Comparison of ENCODE assay signal across 23 cellular contexts in the genomic region with DNA sequence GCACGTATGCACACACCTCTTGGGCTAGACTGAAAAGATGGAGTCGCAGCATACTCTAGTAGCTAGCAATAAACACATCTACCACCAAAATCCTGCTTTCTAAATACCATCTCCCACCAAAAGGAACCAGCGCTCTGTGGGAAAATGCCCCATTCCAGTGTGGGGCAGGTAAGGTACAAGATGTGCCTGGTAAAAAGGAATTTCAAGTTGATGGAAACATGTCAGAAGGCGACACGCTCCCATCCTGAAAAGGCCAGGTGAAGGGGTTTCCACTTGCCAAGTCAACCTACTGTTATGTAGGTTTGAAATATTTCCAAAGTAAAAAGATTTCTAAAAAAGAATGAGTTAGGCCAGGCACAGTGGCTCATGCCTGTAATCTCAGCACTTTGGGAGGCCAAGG. TPM values are rescaled to one million over a fixed set of nuclear protein-coding genes. Genes with fewer than 3 reads are reported as not detected.
DNase-seq lines count a peak whose midpoint lies in the region; ATAC-seq, FAIRE-seq and TF ChIP-seq lines count a peak whose summit lies in the region.
"Had no signal": no experiment of that assay in that cellular context is flagged by ENCODE, and none has a peak within 500 bp of the region (broad histone marks: within the 10 kb centered on the region; RNA-seq: fewer than 3 reads in every experiment).

No MANE protein-coding gene starts in this region.

- no peak for TF ChIP-seq POLR2A in K562 (conservative IDR thresholded peaks at IDR 0.05)

- in situ Hi-C loops in K562 (cut with MboI): no loop called here

- WGBS in K562 (ENCODE audit: insufficient coverage, low coverage, missing lambda C conversion rate): 93% methylated on average over 5 of the region's 5 CpGs

- TF ChIP-seq CTCF in K562 (IDR thresholded peaks at IDR 0.05 in 2 of 3, conservative IDR thresholded peaks at IDR 0.05 in 1 of 3; ENCODE audit: insufficient read depth in 2 of 3, low read depth in 1 of 3, low read length in 3 of 3): no peak
- TF ChIP-seq CTCF in neutrophil (IDR thresholded peaks at IDR 0.05): no peak

- POLR2A ChIA-PET in K562 (lab: Yijun Ruan, JAX): interaction anchor here (0.6 to 4.4 kb wide), 4 partner anchors 9 to 847 kb away, joined by 3 to 56 read pairs (median 4); partner anchors contain the start of genes DGCR2 and ESS2

- H3K4me1 ChIP-seq in K562 (replicated peaks in 1 of 2; ENCODE audit: control insufficient read depth in 2 of 2, insufficient read depth in 2 of 2, low read length in 2 of 2) (peaks cover 40 to 45% of the 10 kb centered on the region in 2 experiments), neutrophil (ENCODE audit: control insufficient read depth in 1 of 2, insufficient read depth in 1 of 2, low read depth in 1 of 2, low read length in 1 of 2) (peaks cover 92 to 98% of the 10 kb centered on the region in 2 experiments), Karpas-422 (ENCODE audit: low read length) (peaks cover 59% of the 10 kb centered on the region)

- no TSS peak for BruUV-seq in K562 (replicated peaks; lab: Mats Ljungman, UMichigan)

- intact Hi-C loops in K562 (cut with micrococcal nuclease): loop anchor here (10.0 kb wide), 1 partner anchor 181 kb away; the partner anchor contains the start of gene CLTCL1

- no peaks in the 10 kb centered on the region for H3K9me3 ChIP-seq in K562 (replicated peaks; ENCODE audit: control insufficient read depth, insufficient read depth, low read depth, low read length)
- H3K9me3 ChIP-seq in neutrophil: no peaks in the 10 kb centered on the region
- H3K9me3 ChIP-seq in Karpas-422 (ENCODE audit: low read length): no peaks in the 10 kb centered on the region

- H2AFZ ChIP-seq in K562 (ENCODE audit: low read depth, low read length) (no peak overlapping the region), Karpas-422 (ENCODE audit: low read length) (no peak overlapping the region)

- no peak overlapping the region for H3K4me2 ChIP-seq in K562 (ENCODE audit: insufficient read depth, low read length)
- H3K4me2 ChIP-seq in Karpas-422 (ENCODE audit: low read depth, low read length, poor library complexity, severe bottlenecking): no peak overlapping the region

- H3K9ac ChIP-seq in K562 (ENCODE audit: insufficient read depth in 1 of 2, low read depth in 2 of 2, low read length in 2 of 2): no peak overlapping the region
- H3K9ac ChIP-seq in Karpas-422 (ENCODE audit: low read length): no peak overlapping the region

- H3K79me2 ChIP-seq in K562 (ENCODE audit: control insufficient read depth, insufficient read depth, low read length) (peaks cover 96% of the 10 kb centered on the region), Karpas-422 (ENCODE audit: low read length) (peaks cover 97% of the 10 kb centered on the region)

- CTCF ChIA-PET in K562 (lab: Yijun Ruan, JAX; ENCODE audit: low intra/inter-chr PET ratio): no interaction called here

- no peak for TF ChIP-seq RAD21 in K562 (CRISPR knock-in tag; conservative IDR thresholded peaks at IDR 0.05 in 1 of 2, IDR thresholded peaks at IDR 0.05 in 1 of 2)

- H3K27ac ChIP-seq in K562 (ENCODE audit: extremely low read depth, low read depth, low read length) (no peak overlapping the region), neutrophil (peak overlapping the region; percentile 60), Karpas-422 (ENCODE audit: low read length) (no peak overlapping the region)

- no peaks in the 10 kb centered on the region for H3K9me2 ChIP-seq in Karpas-422 (replicated peaks; ENCODE audit: insufficient read depth, low read length)

- no peak for ATAC-seq in K562

- FAIRE-seq in K562 (lab: Jason Lieb, UNC): no peak
- FAIRE-seq: GM12891, GM18507, H54 had no signal

- H3K36me3 ChIP-seq in K562 (ENCODE audit: control insufficient read depth, insufficient read depth, low read length) (peaks cover 50% of the 10 kb centered on the region; the same call in 2 of the 3 replicates), neutrophil (peaks cover under 1% of the 10 kb centered on the region), Karpas-422 (ENCODE audit: insufficient read depth, low read length) (no peaks in the 10 kb centered on the region)

- H3K4me3 ChIP-seq in K562 (no peak overlapping the region), neutrophil (ENCODE audit: low read depth in 1 of 2, low read length in 1 of 2) (no peak overlapping the region), Karpas-422 (ENCODE audit: low read length) (no peak overlapping the region)

- H3K27me3 ChIP-seq in K562 (ENCODE audit: control insufficient read depth in 2 of 2, insufficient read depth in 2 of 2, low read length in 2 of 2) (no peaks in the 10 kb centered on the region), neutrophil (no peaks in the 10 kb centered on the region), Karpas-422 (ENCODE audit: low read length) (no peaks in the 10 kb centered on the region)

- peaks cover 37% of the 10 kb centered on the region for H3K9me1 ChIP-seq in K562 (ENCODE audit: control insufficient read depth, insufficient read depth, low read length)

- H4K20me1 ChIP-seq in K562 (replicated peaks; ENCODE audit: control insufficient read depth, insufficient read depth, low read length): peaks cover 53% of the 10 kb centered on the region
- peaks cover 46% of the 10 kb centered on the region for H4K20me1 ChIP-seq in Karpas-422 (ENCODE audit: insufficient read depth, low read depth, low read length)

- no peak for DNase-seq in K562 (ENCODE audit: extremely low read depth in 1 of 4, low spot score in 3 of 4)
- peak; percentile 12 for DNase-seq in islet precursor cell
- no peak for DNase-seq in HK-2 (ENCODE audit: unreplicated experiment)
- no peak for DNase-seq in central memory CD4-positive, alpha-beta T cell
- no peak for DNase-seq in Karpas-422
- DNase-seq: C1 segment of cervical spinal cord; Calu3; CD4-positive, alpha-beta memory T cell; COR-L47; DMS53; DMS79 treated with DMSO at 0.1 percent for 48 hours; GF-D8; GOT3; HCEC 1CT had no signal

- TF ChIP-seq EP300 in K562 (IDR thresholded peaks at IDR 0.05; ENCODE audit: low read length): no peak

RNA-seq across cellular contexts. Expression of gene DGCR2, which starts 8.8 kb away (rescaled TPM):
- 104 and 237 TPM in 2 replicates for total RNA-seq in K562 (2011; cell fraction: chromatin; rRNA removed; ENCODE audit: low replicate concordance)
- 233 and 250 TPM in 2 replicates for total RNA-seq in K562 (2011; cell fraction: nucleolus; rRNA removed)
- total RNA-seq in K562 (2011; cell fraction: nucleoplasm; rRNA removed): 163 and 192 TPM in 2 replicates
- total RNA-seq in K562 (2014; rRNA removed) (62.9 and 79.7 TPM in 2 replicates), K562 (2014; rRNA removed; fragmentation: Illumina TruSeq; extraction: Trizol) (25.0 and 31.7 TPM in 2 replicates), K562 (2015; rRNA removed; fragmentation: Illumina TruSeq; extraction: Trizol) (52.2 and 56.7 TPM in 2 replicates), K562 (2021) (101 and 103 TPM in 2 replicates)
- polyA plus RNA-seq in K562 (2011; rRNA removed) (45.6 and 65.3 TPM in 2 replicates), K562 (2014; fragmentation: Illumina TruSeq; extraction: Trizol) (56.7 and 59.7 TPM in 2 replicates), K562 (2014; fragmentation: Nextera tagmentation; extraction: Ambion mirVana) (under 1 TPM; 0.69 to 0.70 TPM), K562 (2014; rRNA removed) (54.1 and 56.4 TPM in 2 replicates)
- polyA plus RNA-seq in K562 (2011; cell fraction: cytosol; rRNA removed): 87.9 and 92.8 TPM in 2 replicates
- polyA plus RNA-seq in K562 (2011; cell fraction: nucleus; rRNA removed): 96.5 and 99.6 TPM in 2 replicates
- 68.2 and 87.4 TPM in 2 replicates for polyA plus RNA-seq in K562 (2012)
- polyA minus RNA-seq in K562 (2011; rRNA and poly(A)+ RNA removed): 59.4 and 60.5 TPM in 2 replicates
- 76.8 and 101 TPM in 2 replicates for polyA minus RNA-seq in K562 (2011; cell fraction: cytosol; rRNA and poly(A)+ RNA removed)
- polyA minus RNA-seq in K562 (2011; cell fraction: nucleus; rRNA and poly(A)+ RNA removed): 59.6 and 106 TPM in 2 replicates
- 18.6 and 31.1 TPM in 2 replicates for total RNA-seq in Karpas-422 (2014; rRNA removed; shearing (Covaris generic); ENCODE audit: low replicate concordance)

RNA-seq across cellular contexts. Expression of gene TSSK2, which starts 17.7 kb away (rescaled TPM):
- 0.21 TPM in 1 of 2 replicates, not detected in the other for total RNA-seq in K562 (2011; cell fraction: chromatin; rRNA removed; ENCODE audit: low replicate concordance)
- not detected in 2 replicates for total RNA-seq in K562 (2011; cell fraction: nucleolus; rRNA removed)
- total RNA-seq in K562 (2011; cell fraction: nucleoplasm; rRNA removed): 0.22 TPM in 1 of 2 replicates, not detected in the other
- total RNA-seq in K562 (2014; rRNA removed) (not detected in 2 replicates), K562 (2014; rRNA removed; fragmentation: Illumina TruSeq; extraction: Trizol) (not detected in 2 replicates), K562 (2015; rRNA removed; fragmentation: Illumina TruSeq; extraction: Trizol) (not detected in 2 replicates), K562 (2021) (not detected in 2 replicates)
- polyA plus RNA-seq in K562 (2011; rRNA removed) (not detected in 2 replicates), K562 (2014; fragmentation: Illumina TruSeq; extraction: Trizol) (not detected in 2 replicates), K562 (2014; fragmentation: Nextera tagmentation; extraction: Ambion mirVana) (not detected), K562 (2014; rRNA removed) (0.04 TPM in 1 of 2 replicates, not detected in the other)
- polyA plus RNA-seq in K562 (2011; cell fraction: cytosol; rRNA removed): 0.04 TPM in 1 of 2 replicates, not detected in the other
- 0.10 TPM in 1 of 2 replicates, not detected in the other for polyA plus RNA-seq in K562 (2011; cell fraction: nucleus; rRNA removed)
- polyA plus RNA-seq in K562 (2012): not detected in 2 replicates
- not detected in 2 replicates for polyA minus RNA-seq in K562 (2011; rRNA and poly(A)+ RNA removed)
- polyA minus RNA-seq in K562 (2011; cell fraction: cytosol; rRNA and poly(A)+ RNA removed): not detected in 2 replicates
- not detected in 2 replicates for polyA minus RNA-seq in K562 (2011; cell fraction: nucleus; rRNA and poly(A)+ RNA removed)
- not detected in 2 replicates for total RNA-seq in Karpas-422 (2014; rRNA removed; shearing (Covaris generic); ENCODE audit: low replicate concordance)
- total RNA-seq: A172; A673; Calu3; CD4-positive, alpha-beta memory T cell; Daoy; G401 had no signal
- polyA plus RNA-seq: BJ; CD4-positive, alpha-beta memory T cell had no signal

RNA-seq across cellular contexts. Expression of gene ESS2, which starts 31.0 kb away (rescaled TPM):
- 22.9 and 43.9 TPM in 2 replicates for total RNA-seq in K562 (2011; cell fraction: chromatin; rRNA removed; ENCODE audit: low replicate concordance)
- 30.7 and 33.7 TPM in 2 replicates for total RNA-seq in K562 (2011; cell fraction: nucleolus; rRNA removed)
- 20.2 and 27.2 TPM in 2 replicates for total RNA-seq in K562 (2011; cell fraction: nucleoplasm; rRNA removed)
- total RNA-seq in K562 (2014; rRNA removed) (42.5 and 47.4 TPM in 2 replicates), K562 (2014; rRNA removed; fragmentation: Illumina TruSeq; extraction: Trizol) (9.4 and 10.7 TPM in 2 replicates), K562 (2015; rRNA removed; fragmentation: Illumina TruSeq; extraction: Trizol) (28.3 and 30.9 TPM in 2 replicates), K562 (2021) (51.3 and 52.8 TPM in 2 replicates)
- polyA plus RNA-seq in K562 (2011; rRNA removed) (26.8 and 44.0 TPM in 2 replicates), K562 (2014; fragmentation: Illumina TruSeq; extraction: Trizol) (23.6 and 41.0 TPM in 2 replicates), K562 (2014; fragmentation: Nextera tagmentation; extraction: Ambion mirVana) (1 to 10 TPM in 1 of 2 experiments, under 1 TPM in 1; 0.70 to 1.9 TPM), K562 (2014; rRNA removed) (47.1 and 58.1 TPM in 2 replicates)
- 44.3 and 59.3 TPM in 2 replicates for polyA plus RNA-seq in K562 (2011; cell fraction: cytosol; rRNA removed)
- polyA plus RNA-seq in K562 (2011; cell fraction: nucleus; rRNA removed): 50.0 and 63.7 TPM in 2 replicates
- 34.4 and 35.2 TPM in 2 replicates for polyA plus RNA-seq in K562 (2012)
- polyA minus RNA-seq in K562 (2011; rRNA and poly(A)+ RNA removed): 11.3 and 13.6 TPM in 2 replicates
- 16.3 and 30.8 TPM in 2 replicates for polyA minus RNA-seq in K562 (2011; cell fraction: cytosol; rRNA and poly(A)+ RNA removed)
- 11.7 and 24.3 TPM in 2 replicates for polyA minus RNA-seq in K562 (2011; cell fraction: nucleus; rRNA and poly(A)+ RNA removed)
- 3.5 and 7.8 TPM in 2 replicates for total RNA-seq in Karpas-422 (2014; rRNA removed; shearing (Covaris generic); ENCODE audit: low replicate concordance)

RNA-seq across cellular contexts. Expression of gene GSC2, which starts 36.7 kb away (rescaled TPM):
- total RNA-seq in K562 (2011; cell fraction: chromatin; rRNA removed; ENCODE audit: low replicate concordance): not detected in 2 replicates
- total RNA-seq in K562 (2011; cell fraction: nucleolus; rRNA removed): not detected in 2 replicates
- not detected in 2 replicates for total RNA-seq in K562 (2011; cell fraction: nucleoplasm; rRNA removed)
- total RNA-seq in K562 (2014; rRNA removed) (not detected in 2 replicates), K562 (2014; rRNA removed; fragmentation: Illumina TruSeq; extraction: Trizol) (not detected in 2 replicates), K562 (2015; rRNA removed; fragmentation: Illumina TruSeq; extraction: Trizol) (not detected in 2 replicates), K562 (2021) (not detected in 2 replicates)
- polyA plus RNA-seq in K562 (2011; rRNA removed) (not detected in 2 replicates), K562 (2014; fragmentation: Illumina TruSeq; extraction: Trizol) (not detected in 2 replicates), K562 (2014; fragmentation: Nextera tagmentation; extraction: Ambion mirVana) (not detected), K562 (2014; rRNA removed) (not detected in 2 replicates)
- polyA plus RNA-seq in K562 (2011; cell fraction: cytosol; rRNA removed): not detected in 2 replicates
- polyA plus RNA-seq in K562 (2011; cell fraction: nucleus; rRNA removed): not detected in 2 replicates
- not detected in 2 replicates for polyA plus RNA-seq in K562 (2012)
- polyA minus RNA-seq in K562 (2011; rRNA and poly(A)+ RNA removed): not detected in 2 replicates
- not detected in 2 replicates for polyA minus RNA-seq in K562 (2011; cell fraction: cytosol; rRNA and poly(A)+ RNA removed)
- not detected in 2 replicates for polyA minus RNA-seq in K562 (2011; cell fraction: nucleus; rRNA and poly(A)+ RNA removed)
- not detected in 2 replicates for total RNA-seq in Karpas-422 (2014; rRNA removed; shearing (Covaris generic); ENCODE audit: low replicate concordance)
- total RNA-seq: A172; A673; Calu3; CD4-positive, alpha-beta memory T cell; Daoy had no signal
- polyA plus RNA-seq: BJ; CD4-positive, alpha-beta memory T cell had no signal
